ENCODE assay signal across 19 cellular contexts in the genomic region with DNA sequence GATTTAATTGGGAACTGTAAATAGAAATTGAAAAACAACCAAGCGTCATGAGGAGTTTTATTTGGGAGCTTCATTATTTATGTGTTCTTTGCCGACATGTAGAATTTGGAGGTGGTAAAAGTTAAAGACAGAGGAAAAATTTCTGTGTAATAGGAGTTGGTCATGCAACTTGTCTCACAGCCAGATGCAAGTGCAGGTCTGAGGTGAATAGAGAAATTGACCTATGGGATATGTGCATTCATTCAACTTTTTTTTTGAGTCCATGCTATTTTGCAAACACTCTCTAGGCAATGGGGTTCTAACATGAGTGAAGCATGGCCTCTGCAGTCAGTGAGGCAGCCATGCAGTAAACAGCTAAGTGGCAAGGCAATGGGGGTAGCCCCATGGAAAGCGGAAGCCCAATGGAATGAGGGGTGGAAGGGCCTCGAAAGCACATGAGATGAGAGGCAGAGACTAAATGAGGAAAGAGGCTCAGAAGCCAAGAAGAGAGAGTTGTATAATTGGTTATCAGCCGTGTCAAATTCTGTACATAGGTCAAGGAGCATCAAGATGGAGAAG. TPM values are rescaled to one million over a fixed set of nuclear protein-coding genes. Genes with fewer than 3 reads are reported as not detected.
A peak's percentile ranks its signal among the peaks of the same experiment; 100 is the strongest.
DNase-seq lines count a peak whose midpoint lies in the region; ATAC-seq, FAIRE-seq and TF ChIP-seq lines count a peak whose summit lies in the region.
"Had no signal": no experiment of that assay in that cellular context is flagged by ENCODE, and none has a peak within 500 bp of the region (broad histone marks: within the 10 kb centered on the region; RNA-seq: fewer than 3 reads in every experiment).

No MANE protein-coding gene starts in this region.

- no peaks in the 10 kb centered on the region for H3K79me2 ChIP-seq in GM23338 (replicated peaks; ENCODE audit: insufficient read depth)
- H3K79me2 ChIP-seq in astrocyte (ENCODE audit: insufficient read depth, low read length), result no peaks in the 10 kb centered on the region
- H3K79me2 ChIP-seq in mesendoderm (ENCODE audit: control insufficient read depth, insufficient read depth, low read length), result no peaks in the 10 kb centered on the region

- H4K8ac ChIP-seq in mesendoderm (ENCODE audit: low read depth, low read length), result no peak overlapping the region

- H3K4me1 ChIP-seq in GM23338 (ENCODE audit: insufficient read depth) (peaks cover 27% of the 10 kb centered on the region), astrocyte (ENCODE audit: insufficient read depth, low read length) (peaks cover 4% of the 10 kb centered on the region), mesendoderm (ENCODE audit: control insufficient read depth, low read depth, low read length) (no peaks in the 10 kb centered on the region), spleen (peaks cover 0 to 22% (median 8%) of the 10 kb centered on the region in 6 donors), BE2C (no peaks in the 10 kb centered on the region; the same call in 1 of the 2 replicates)
- H3K4me1 ChIP-seq: SJSA1 had no signal

- WGBS in mesendoderm (ENCODE audit: extremely low coverage, insufficient coverage, low lambda C conversion rate), result no CpG with 5 or more reads among the region's 5 CpGs
- 65 to 89% (median 77%) methylated on average over 5 of the region's 5 CpGs for WGBS in spleen, 5 donors

- H3K4me2 ChIP-seq in GM23338 (peak overlapping the region; percentile 5; the same call in 1 of the 2 replicates), astrocyte (ENCODE audit: low read length) (peak overlapping the region; percentile 39), mesendoderm (ENCODE audit: low read length) (no peak overlapping the region)

- H3K56ac ChIP-seq in mesendoderm (ENCODE audit: low read length), result peak overlapping the region; percentile 50

- no peak overlapping the region for H2AK5ac ChIP-seq in mesendoderm (ENCODE audit: low read length)

- no peak for FAIRE-seq in astrocyte (lab: Jason Lieb, UNC)

- no peak overlapping the region for H2BK120ac ChIP-seq in mesendoderm (ENCODE audit: low read depth, low read length)

- H3K9ac ChIP-seq in astrocyte (ENCODE audit: low read length) (no peak overlapping the region), mesendoderm (ENCODE audit: low read length) (no peak overlapping the region)

- H3K9me3 ChIP-seq in astrocyte (ENCODE audit: insufficient read depth, low read depth, low read length) (no peaks in the 10 kb centered on the region), spleen (no peaks in the 10 kb centered on the region), BE2C (no peaks in the 10 kb centered on the region)
- H3K9me3 ChIP-seq: sigmoid colon, SJSA1 had no signal

- ATAC-seq in GM23338 (peak; percentile 53), HG03469 (IDR thresholded peaks at IDR 0.05; ENCODE audit: unreplicated experiment) (no peak)

- TF ChIP-seq CTCF in GM23338 (conservative IDR thresholded peaks at IDR 0.05; ENCODE audit: low read depth in 2 of 2) (no peak), astrocyte (IDR thresholded peaks at IDR 0.05; ENCODE audit: insufficient read depth, low read depth, low read length) (no peak), spleen (IDR thresholded peaks at IDR 0.05 in 8 of 11, conservative IDR thresholded peaks at IDR 0.05 in 3 of 11) (no peak), BE2C (IDR thresholded peaks at IDR 0.05; ENCODE audit: low read depth, low read length) (no peak)

- H3K36me3 Mint-ChIP-seq in GM23338 (ENCODE audit: low read depth) (no peaks in the 10 kb centered on the region), astrocyte (ENCODE audit: low read depth, unreplicated experiment) (no peaks in the 10 kb centered on the region)

- H4K20me1 ChIP-seq in GM23338 (replicated peaks; ENCODE audit: insufficient read depth) (no peaks in the 10 kb centered on the region), astrocyte (ENCODE audit: insufficient read depth, low read length) (no peaks in the 10 kb centered on the region)

- H3K27me3 ChIP-seq in GM23338 (ENCODE audit: insufficient read depth), result no peaks in the 10 kb centered on the region
- no peaks in the 10 kb centered on the region for H3K27me3 ChIP-seq in astrocyte (ENCODE audit: insufficient read depth, low read length)
- no peaks in the 10 kb centered on the region for H3K27me3 ChIP-seq in mesendoderm (ENCODE audit: insufficient read depth, low read length, poor library complexity)
- H3K27me3 ChIP-seq in spleen (replicated peaks in 1 of 7), result no peaks in the 10 kb centered on the region
- no peaks in the 10 kb centered on the region for H3K27me3 ChIP-seq in BE2C
- H3K27me3 ChIP-seq: sigmoid colon, SJSA1 had no signal

- H3K4me3 ChIP-seq in GM23338 (no peak overlapping the region), astrocyte (ENCODE audit: insufficient read depth, low read depth, low read length) (no peak overlapping the region), mesendoderm (ENCODE audit: low read length) (no peak overlapping the region), spleen (no peak overlapping the region), BE2C (ENCODE audit: low read depth, low read length) (no peak overlapping the region)
- H3K4me3 ChIP-seq: lung, sigmoid colon, SJSA1 had no signal

- H3K27me3 Mint-ChIP-seq in GM23338 (ENCODE audit: insufficient read depth, low read depth, poor library complexity) (peaks cover 4% of the 10 kb centered on the region), astrocyte (ENCODE audit: low read depth, unreplicated experiment) (no peaks in the 10 kb centered on the region)

- no peaks in the 10 kb centered on the region for H3K36me3 ChIP-seq in GM23338 (ENCODE audit: insufficient read depth)
- no peaks in the 10 kb centered on the region for H3K36me3 ChIP-seq in astrocyte (ENCODE audit: insufficient read depth, low read length)
- H3K36me3 ChIP-seq in mesendoderm (ENCODE audit: control insufficient read depth, insufficient read depth, low read length), result no peaks in the 10 kb centered on the region
- H3K36me3 ChIP-seq in spleen, result no peaks in the 10 kb centered on the region
- H3K36me3 ChIP-seq in BE2C, result no peaks in the 10 kb centered on the region
- H3K36me3 ChIP-seq: sigmoid colon, SJSA1 had no signal

- H3K4me3 Mint-ChIP-seq in GM23338, result no peak overlapping the region
- no peak overlapping the region for H3K4me3 Mint-ChIP-seq in astrocyte (ENCODE audit: unreplicated experiment)
- H3K4me3 Mint-ChIP-seq: activated naive CD4-positive, alpha-beta T cell treated with anti-CD3 and anti-CD28 coated beads for 36 hours; HFFc6 had no signal

- no peaks in the 10 kb centered on the region for H3F3A ChIP-seq in GM23338 (replicated peaks; ENCODE audit: low read depth)

- H3K18ac ChIP-seq in mesendoderm (ENCODE audit: low read length), result no peak overlapping the region

- no peak overlapping the region for H4K5ac ChIP-seq in mesendoderm (ENCODE audit: low read length)

- intact Hi-C loops in spleen (cut with DNase I; ENCODE audit: low total_unique reads), result no loop called here

- H2BK15ac ChIP-seq in mesendoderm (replicated peaks; ENCODE audit: low read depth), result no peak overlapping the region

- H2AFZ ChIP-seq in GM23338 (peak overlapping the region; percentile 43; the same call in 1 of the 2 replicates), astrocyte (ENCODE audit: low read depth, low read length) (peak overlapping the region; percentile 46)

- TF ChIP-seq POLR2A in spleen (IDR thresholded peaks at IDR 0.05), result no peak

- H3K23ac ChIP-seq in mesendoderm (ENCODE audit: low read length), result no peak overlapping the region

- H3K4me1 Mint-ChIP-seq in GM23338 (peaks cover 29% of the 10 kb centered on the region), astrocyte (ENCODE audit: low read depth, unreplicated experiment) (peaks cover 13% of the 10 kb centered on the region)

- H3K79me1 ChIP-seq in mesendoderm (ENCODE audit: low read length), result no peaks in the 10 kb centered on the region

- no peak overlapping the region for H2BK5ac ChIP-seq in mesendoderm (ENCODE audit: low read length)

- no peaks in the 10 kb centered on the region for H3K9me2 ChIP-seq in GM23338 (ENCODE audit: insufficient read depth)

- H3K27ac ChIP-seq in GM23338 (ENCODE audit: low read depth), result 0 out of 2 replicates have a peak overlapping the region, but pooled peaks have one; percentile 52
- H3K27ac ChIP-seq in astrocyte (ENCODE audit: low read depth, low read length), result no peak overlapping the region
- no peak overlapping the region for H3K27ac ChIP-seq in mesendoderm (ENCODE audit: low read depth, low read length)
- peak overlapping the region; percentile 48 to 77 (median 63) for H3K27ac ChIP-seq in spleen
- H3K27ac ChIP-seq: SJSA1 had no signal

- H3K9me3 Mint-ChIP-seq in GM23338, result no peaks in the 10 kb centered on the region
- H3K9me3 Mint-ChIP-seq in astrocyte (ENCODE audit: unreplicated experiment), result no peaks in the 10 kb centered on the region
- H3K9me3 Mint-ChIP-seq: activated naive CD4-positive, alpha-beta T cell treated with anti-CD3 and anti-CD28 coated beads for 36 hours; HFFc6 had no signal

- H3K27ac Mint-ChIP-seq in GM23338 (peak overlapping the region; percentile 86), astrocyte (ENCODE audit: unreplicated experiment) (no peak overlapping the region)
- H3K27ac Mint-ChIP-seq: activated naive CD4-positive, alpha-beta T cell treated with anti-CD3 and anti-CD28 coated beads for 36 hours; HFFc6 had no signal

- no peak for DNase-seq in GM23338 (ENCODE audit: low spot score)
- DNase-seq in astrocyte (ENCODE audit: low read depth), result no peak
- no peak for DNase-seq in mesendoderm
- no peak for DNase-seq in spleen
- no peak for DNase-seq in SW480 (ENCODE audit: low spot score)
- DNase-seq in BE2C, result no peak
- no peak for DNase-seq in NCI-H748 (lab: John Stamatoyannopoulos, UW; ENCODE audit: unreplicated experiment)
- DNase-seq: activated CD8-positive, alpha-beta memory T cell treated with anti-CD3 and anti-CD28 coated beads, Interleukin-2, amount 50 U/mL, for 48 hours; activated naive CD4-positive, alpha-beta T cell treated with anti-CD3 and anti-CD28 coated beads for 36 hours; AML-193; effector memory CD4-positive, alpha-beta T cell; Kasumi-1; NCI-H446; sigmoid colon; T-helper 9 cell had no signal

- H3K4ac ChIP-seq in mesendoderm (ENCODE audit: low read depth, low read length), result no peak overlapping the region

TF ChIP-seq in GM23338, 12 proteins besides CTCF, POLR2A, EP300 and RAD21 (continues in another document):
- TF ChIP-seq EZH2phosphoT487 (IDR thresholded peaks at IDR 0.05; ENCODE audit: unreplicated experiment) (no peak), STAT1 (IDR thresholded peaks at IDR 0.05; ENCODE audit: unreplicated experiment) (no peak)

RNA-seq across cellular contexts. Expression of gene NRIP1, which starts 56.4 kb away (rescaled TPM):
- 8.9 and 9.0 TPM in 2 replicates for total RNA-seq in GM23338 (2014; rRNA removed; shearing (Covaris generic))
- polyA plus RNA-seq in GM23338 (2016; fragmentation: Nextera tagmentation; extraction: Ambion mirVana) (2.3 and 3.0 TPM in 2 replicates), spleen (1 to 10 TPM; 5.2 to 7.4 (median 6.5) TPM)
- total RNA-seq in astrocyte (46.7 and 55.5 TPM in 2 replicates), spleen (10 to 100 TPM; 49.4 to 67.8 (median 53.8) TPM)
- 5.9 TPM for polyA plus RNA-seq in mesendoderm (2013, experiment 1 of 2)
- 6.0 TPM for polyA plus RNA-seq in mesendoderm (2013, experiment 2 of 2)
- 11.1 TPM for polyA plus RNA-seq in BE2C (2012; ENCODE audit: insufficient read depth, insufficient read length, low read depth)

Comparison
In these comparisons a context has a peak if more than half of its experiments do, and no peak if none do; other contexts are left out.
1. H3K27ac ChIP-seq: peak in GM23338 (single experiment) and spleen (8 of 8); none in astrocyte (single experiment) and mesendoderm (single experiment).